Comparison of ENCODE assay signal across 22 cellular contexts in genomic region chr14:30527196-30527595, GRCh38.
"Had no signal": no experiment of that assay in that cellular context is flagged by ENCODE, and none has a peak within 500 bp of the region (broad histone marks: within the 10 kb centered on the region; RNA-seq: fewer than 3 reads in every experiment).

No MANE protein-coding gene starts in this region.

- H3K36me3 ChIP-seq: ovary, right lobe of liver, transverse colon had no signal

- DNase-seq: activated CD4-positive, alpha-beta T cell treated with anti-CD3 and anti-CD28 coated beads for 36 hours; activated CD4-positive, alpha-beta T cell treated with anti-CD3 and anti-CD28 coated beads, Interleukin-2, amount 50 U/mL, for 4 hours; activated CD4-positive, CD25-positive, alpha-beta regulatory T cell; activated effector memory CD4-positive, alpha-beta T cell treated with Interleukin-2 at 50 U/mL for 16 hours; activated naive CD4-positive, alpha-beta T cell treated with Interleukin-2 at 50 U/mL for 16 hours; activated T-cell treated with anti-CD3 and anti-CD28 coated beads for 4 hours; activated T-cell treated with anti-CD3 and anti-CD28 coated beads, Interleukin-2, amount 50 U/mL, for 72 hours; anterior cingulate cortex; dermis blood vessel endothelial cell; effector CD4-positive, alpha-beta T cell; kidney; left colon; midbrain; naive thymus-derived CD4-positive, alpha-beta T cell; ovary; right lobe of liver; stimulated activated CD4-positive, alpha-beta T cell treated with anti-CD3 and anti-CD28 coated beads, Interleukin-2, amount 100 ng/mL, for 48 hours; stimulated activated naive CD8-positive, alpha-beta T cell treated with anti-CD3 and anti-CD28 coated beads, Interleukin-15, Interleukin-2, amounts not matched to agents 100 U/mL and 50 U/mL, for 24 hours; testis; transverse colon had no signal

- H3K4me3 ChIP-seq: ovary, right lobe of liver, testis, transverse colon had no signal

- H3K27me3 ChIP-seq: ovary, right lobe of liver, testis, transverse colon had no signal

- ATAC-seq: activated CD4-positive, alpha-beta T cell treated with anti-CD3 and anti-CD28 coated beads for 36 hours; activated T-cell treated with anti-CD3 and anti-CD28 coated beads, Interleukin-2, amount 50 U/mL, for 72 hours; left colon; naive thymus-derived CD4-positive, alpha-beta T cell; right lobe of liver; stimulated activated naive CD8-positive, alpha-beta T cell treated with anti-CD3 and anti-CD28 coated beads, Interleukin-15, Interleukin-2, amounts not matched to agents 100 U/mL and 50 U/mL, for 24 hours had no signal

- H3K27ac ChIP-seq: ovary, right lobe of liver, testis, transverse colon had no signal

- FAIRE-seq: colon, frontal cortex had no signal

- H3K4me1 ChIP-seq: right lobe of liver, testis had no signal

- H3K9me3 ChIP-seq: ovary, right lobe of liver, testis, transverse colon had no signal
